Comparison of ENCODE assay signal across 27 cellular contexts in genomic region chr7:77825140-77825539, GRCh38. TPM values are rescaled to one million over a fixed set of nuclear protein-coding genes. Genes with fewer than 3 reads are reported as not detected.
DNase-seq lines count a peak whose midpoint lies in the region; ATAC-seq and TF ChIP-seq lines count a peak whose summit lies in the region.
"Had no signal": no experiment of that assay in that cellular context is flagged by ENCODE, and none has a peak within 500 bp of the region (broad histone marks: within the 10 kb centered on the region; RNA-seq: fewer than 3 reads in every experiment).

No MANE protein-coding gene starts in this region.

- H3K36me3 Mint-ChIP-seq in memory B cell, result peaks cover 27% of the 10 kb centered on the region

- H3K27ac ChIP-seq in BLaER1 treated with 17β-estradiol and CSF1 and Interleukin-3, amounts not matched to agents 10 nM and 100 nM, result peak overlapping the region; percentile 56 to 92 (median 79); a peak in 19 of 22 replicates
- H3K27ac ChIP-seq in Karpas-422 (ENCODE audit: low read length) (peak overlapping the region; percentile 99), OCI-LY7 (ENCODE audit: low read depth, low read length, poor library complexity, severe bottlenecking) (peak overlapping the region; percentile 94)
- H3K27ac ChIP-seq: GM23248, parathyroid adenoma, testis had no signal

- no peak overlapping the region for H3K4me3 Mint-ChIP-seq in memory B cell
- H3K4me3 Mint-ChIP-seq: activated CD8-positive, alpha-beta memory T cell treated with anti-CD3 and anti-CD28 coated beads, Interleukin-2, amount 10 ng/mL, durations not matched to agents 7 days and 5 days; activated T-cell treated with anti-CD3 and anti-CD28 coated beads, Interleukin-2, amount 50 U/mL, for 4 hours; central memory CD8-positive, alpha-beta T cell; T-cell had no signal

- H3K27me3 ChIP-seq in BLaER1 treated with 17β-estradiol and CSF1 and Interleukin-3, amounts not matched to agents 10 nM and 100 nM, result no peaks in the 10 kb centered on the region
- no peaks in the 10 kb centered on the region for H3K27me3 ChIP-seq in Karpas-422 (ENCODE audit: low read length)
- H3K27me3 ChIP-seq: Peyer's patch, testis had no signal

- no peak for ATAC-seq in memory B cell (ENCODE audit: low read depth)
- no peak for ATAC-seq in GM21576 (IDR thresholded peaks at IDR 0.05; ENCODE audit: unreplicated experiment)
- ATAC-seq: activated CD8-positive, alpha-beta memory T cell treated with anti-CD3 and anti-CD28 coated beads, Interleukin-2, amount 10 ng/mL, durations not matched to agents 7 days and 5 days; activated T-cell treated with anti-CD3 and anti-CD28 coated beads, Interleukin-2, amount 50 U/mL, for 4 hours; stimulated activated naive CD8-positive, alpha-beta T cell treated with anti-CD3 and anti-CD28 coated beads, Interleukin-15, Interleukin-2, amounts not matched to agents 100 U/mL and 50 U/mL, for 24 hours; T-cell had no signal

- H3K4me1 Mint-ChIP-seq in memory B cell, result peaks cover 32% of the 10 kb centered on the region

- CTCF ChIA-PET in OCI-LY7 (lab: Charles Lee; ENCODE audit: unreplicated experiment), result no interaction called here

- intact Hi-C loops in OCI-LY7 (cut with micrococcal nuclease; ENCODE audit: unreplicated experiment), result loop anchor here (2.0 kb wide), 1 partner anchor 26 kb away; the partner anchor contains the start of genes PHTF2 and TMEM60

- H3K4me1 ChIP-seq in BLaER1 treated with 17β-estradiol and CSF1 and Interleukin-3, amounts not matched to agents 10 nM and 100 nM, result peaks cover 15 to 53% (median 24%) of the 10 kb centered on the region in 10 experiments
- H3K4me1 ChIP-seq in Karpas-422 (ENCODE audit: low read length) (peaks cover 88% of the 10 kb centered on the region), OCI-LY7 (ENCODE audit: insufficient read depth, low read length, poor library complexity, severe bottlenecking) (peaks cover 75% of the 10 kb centered on the region)
- H3K4me1 ChIP-seq: Peyer's patch, testis had no signal

- H3K9ac ChIP-seq in BLaER1 treated with 17β-estradiol and CSF1 and Interleukin-3, amounts not matched to agents 10 nM and 100 nM, result peak overlapping the region in 2 of 11 experiments; percentile 47 to 72; a peak in 4 of 22 replicates
- no peak overlapping the region for H3K9ac ChIP-seq in Karpas-422 (ENCODE audit: low read length)
- H3K9ac ChIP-seq: GM23248, parathyroid adenoma had no signal

- peaks cover 11 to 33% (median 23%) of the 10 kb centered on the region in 11 experiments; a peak in 21 of 22 replicates for H3K36me3 ChIP-seq in BLaER1 treated with 17β-estradiol and CSF1 and Interleukin-3, amounts not matched to agents 10 nM and 100 nM
- H3K36me3 ChIP-seq in Karpas-422 (ENCODE audit: insufficient read depth, low read length) (peaks cover 10% of the 10 kb centered on the region; the same call in 1 of the 2 replicates), OCI-LY7 (ENCODE audit: insufficient read depth, low read length) (peaks cover 65% of the 10 kb centered on the region)
- H3K36me3 ChIP-seq: Peyer's patch had no signal

- H2AFZ ChIP-seq in Karpas-422 (ENCODE audit: low read length) (no peak overlapping the region), OCI-LY7 (ENCODE audit: low read length) (no peak overlapping the region)
- H2AFZ ChIP-seq: GM23248, parathyroid adenoma had no signal

- DNase-seq in Karpas-422 (no peak), OCI-LY7 (ENCODE audit: low spot score) (no peak), memory B cell (ENCODE audit: low spot score in 2 of 2) (no peak), kidney tubule cell (ENCODE audit: low spot score) (no peak), superior temporal gyrus (ENCODE audit: extremely low spot score) (no peak)
- DNase-seq: activated CD4-positive, alpha-beta T cell treated with anti-CD3 and anti-CD28 coated beads, Interleukin-2, amount 50 U/mL, for 4 hours; activated CD4-positive, CD25-positive, alpha-beta regulatory T cell; activated CD8-positive, alpha-beta memory T cell treated with anti-CD3 and anti-CD28 coated beads, Interleukin-2, amount 10 ng/mL, durations not matched to agents 7 days and 5 days; activated T-cell treated with anti-CD3 and anti-CD28 coated beads, Interleukin-2, amount 50 U/mL, for 4 hours; COR-L47; DMS53; erythroblast; GM23248; islet precursor cell; left ventricle myocardium inferior; NCI-H1930; NCI-H524; Peyer's patch; retina; SHP77 treated with DMSO at 0.1 percent for 48 hours; stimulated activated naive CD8-positive, alpha-beta T cell treated with anti-CD3 and anti-CD28 coated beads, Interleukin-15, Interleukin-2, amounts not matched to agents 100 U/mL and 50 U/mL, for 24 hours; T-cell; testis had no signal

- H3K79me2 ChIP-seq in Karpas-422 (ENCODE audit: low read length) (peaks cover 92% of the 10 kb centered on the region), OCI-LY7 (ENCODE audit: insufficient read depth, low read depth, low read length) (peaks cover 98% of the 10 kb centered on the region)

- H3K9me2 ChIP-seq in Karpas-422 (replicated peaks; ENCODE audit: insufficient read depth, low read length), result no peaks in the 10 kb centered on the region
- H3K9me2 ChIP-seq in OCI-LY7 (ENCODE audit: insufficient read depth, low read length), result no peaks in the 10 kb centered on the region

- 0 out of 22 replicates have a peak, but pooled peaks cover 0 to under 1% (median 0%) of the 10 kb centered on the region in 11 experiments for H4K20me1 ChIP-seq in BLaER1 treated with 17β-estradiol and CSF1 and Interleukin-3, amounts not matched to agents 10 nM and 100 nM
- H4K20me1 ChIP-seq in Karpas-422 (ENCODE audit: insufficient read depth, low read depth, low read length) (no peaks in the 10 kb centered on the region), OCI-LY7 (ENCODE audit: insufficient read depth, low read length) (no peaks in the 10 kb centered on the region)

- H3K9me3 ChIP-seq in BLaER1 treated with 17β-estradiol and CSF1 and Interleukin-3, amounts not matched to agents 10 nM and 100 nM (replicated peaks in 1 of 11), result peaks cover 47 to 71% (median 54%) of the 10 kb centered on the region in 11 experiments
- H3K9me3 ChIP-seq in Karpas-422 (ENCODE audit: low read length) (peaks cover 4% of the 10 kb centered on the region; the same call in 1 of the 2 replicates), OCI-LY7 (ENCODE audit: low read length) (peaks cover 53% of the 10 kb centered on the region)
- H3K9me3 ChIP-seq: testis had no signal

- peak overlapping the region in 2 of 10 experiments; percentile 46 to 49; a peak in 2 of 20 replicates for H3K4me3 ChIP-seq in BLaER1 treated with 17β-estradiol and CSF1 and Interleukin-3, amounts not matched to agents 10 nM and 100 nM
- H3K4me3 ChIP-seq in Karpas-422 (ENCODE audit: low read length), result no peak overlapping the region
- H3K4me3 ChIP-seq in OCI-LY7 (ENCODE audit: low read depth, low read length, poor library complexity, severe bottlenecking), result no peak overlapping the region
- H3K4me3 ChIP-seq: GM23248, left ventricle myocardium inferior, Peyer's patch, testis had no signal

- no TSS peak for BruUV-seq in OCI-LY7 (replicated peaks; lab: Mats Ljungman, UMichigan)

- no peak for TF ChIP-seq CTCF in OCI-LY7 (conservative IDR thresholded peaks at IDR 0.05; ENCODE audit: low read length)

- POLR2A ChIA-PET in OCI-LY7 (lab: Charles Lee), result interaction anchor here (1.0 to 3.8 kb wide), 3 partner anchors 9 to 15 kb away, joined by 3 to 21 read pairs (median 7); no protein-coding TSS in a partner anchor

- peaks cover 21% of the 10 kb centered on the region for H3K9me3 Mint-ChIP-seq in memory B cell

- H3K27me3 Mint-ChIP-seq in memory B cell, result no peaks in the 10 kb centered on the region
- H3K27me3 Mint-ChIP-seq: activated CD8-positive, alpha-beta memory T cell treated with anti-CD3 and anti-CD28 coated beads, Interleukin-2, amount 10 ng/mL, durations not matched to agents 7 days and 5 days; central memory CD8-positive, alpha-beta T cell; T-cell had no signal

- H3K4me2 ChIP-seq in BLaER1 treated with 17β-estradiol and CSF1 and Interleukin-3, amounts not matched to agents 10 nM and 100 nM, result peak overlapping the region in 7 of 11 experiments; percentile 48 to 88 (median 74); a peak in 14 of 22 replicates
- H3K4me2 ChIP-seq in Karpas-422 (ENCODE audit: low read depth, low read length, poor library complexity, severe bottlenecking), result no peak overlapping the region
- H3K4me2 ChIP-seq in OCI-LY7 (ENCODE audit: low read length), result no peak overlapping the region

- H3K27ac Mint-ChIP-seq in memory B cell, result peak overlapping the region; percentile 90
- H3K27ac Mint-ChIP-seq: activated CD8-positive, alpha-beta memory T cell treated with anti-CD3 and anti-CD28 coated beads, Interleukin-2, amount 10 ng/mL, durations not matched to agents 7 days and 5 days; T-cell had no signal

RNA-seq across cellular contexts. Expression of gene PHTF2, which starts 26.6 kb away (rescaled TPM):
- 39.3 and 65.7 TPM in 2 replicates for total RNA-seq in Karpas-422 (2014; rRNA removed; shearing (Covaris generic); ENCODE audit: low replicate concordance)
- total RNA-seq in OCI-LY7 (2014; rRNA removed; shearing (Covaris generic)), result 26.9 and 29.6 TPM in 2 replicates
- 62.0 and 62.4 TPM in 2 replicates for total RNA-seq in OCI-LY7 (2022)

RNA-seq across cellular contexts. Expression of gene TMEM60, which starts 26.9 kb away (rescaled TPM):
- total RNA-seq in Karpas-422 (2014; rRNA removed; shearing (Covaris generic); ENCODE audit: low replicate concordance), result 28.5 and 64.4 TPM in 2 replicates
- total RNA-seq in OCI-LY7 (2014; rRNA removed; shearing (Covaris generic)), result 14.6 and 19.2 TPM in 2 replicates
- 23.5 and 29.7 TPM in 2 replicates for total RNA-seq in OCI-LY7 (2022)

Comparison
In these comparisons a context has a peak if more than half of its experiments do, and no peak if none do; other contexts are left out.
1. H3K4me2 ChIP-seq: peak in BLaER1 treated with 17β-estradiol and CSF1 and Interleukin-3, amounts not matched to agents 10 nM and 100 nM (7 of 11); none in Karpas-422 (single experiment) and OCI-LY7 (single experiment).
2. Peak in every context shown above with its lines, with median percentiles within 50 percentile points of each other: H3K27ac ChIP-seq.